17 cellular contexts compared by ENCODE assay signal in genomic region chr10:5517546-5517945, GRCh38. TPM values are rescaled to one million over a fixed set of nuclear protein-coding genes. Genes with fewer than 3 reads are reported as not detected.
DNase-seq lines count a peak whose midpoint lies in the region; ATAC-seq, FAIRE-seq and TF ChIP-seq lines count a peak whose summit lies in the region.
"Had no signal": no experiment of that assay in that cellular context is flagged by ENCODE, and none has a peak within 500 bp of the region (broad histone marks: within the 10 kb centered on the region; RNA-seq: fewer than 3 reads in every experiment).

No MANE protein-coding gene starts in this region.

- H3K9me3 ChIP-seq in gastroesophageal sphincter (no peaks in the 10 kb centered on the region), mucosa of descending colon (no peaks in the 10 kb centered on the region), transverse colon (no peaks in the 10 kb centered on the region)

- TF ChIP-seq POLR2A in gastroesophageal sphincter (IDR thresholded peaks at IDR 0.05) (no peak), transverse colon (IDR thresholded peaks at IDR 0.05) (no peak)

- H3K36me3 ChIP-seq in gastroesophageal sphincter: no peaks in the 10 kb centered on the region
- H3K36me3 ChIP-seq in mucosa of descending colon (ENCODE audit: low read depth): no peaks in the 10 kb centered on the region
- H3K36me3 ChIP-seq in transverse colon: no peaks in the 10 kb centered on the region

- 33 to 44% methylated on average over 5 of the region's 5 CpGs for WGBS in gastroesophageal sphincter (ENCODE audit: low coverage in 1 of 2), 2 donors
- 26 to 36% methylated on average over 5 of the region's 5 CpGs for WGBS in transverse colon (ENCODE audit: low coverage in 1 of 2), 2 donors

- TF ChIP-seq CTCF in gastroesophageal sphincter (IDR thresholded peaks at IDR 0.05) (no peak), mucosa of descending colon (IDR thresholded peaks at IDR 0.05) (no peak), transverse colon (IDR thresholded peaks at IDR 0.05) (no peak)

- in situ Hi-C loops in transverse colon (cut with MboI; ENCODE audit: low pct_ligation_motif_present in 1 of 4, low pct_unique_long_range_greater_than_20kb in 1 of 4, low sequenced_read_pairs in 3 of 4): no loop called here

- peaks cover 0 to 15% (median 0%) of the 10 kb centered on the region in 3 donors for H3K4me1 ChIP-seq in gastroesophageal sphincter
- H3K4me1 ChIP-seq in mucosa of descending colon (ENCODE audit: low read depth): peaks cover 18% of the 10 kb centered on the region
- H3K4me1 ChIP-seq in transverse colon: peaks cover 0 to 27% (median 26%) of the 10 kb centered on the region in 4 donors

- no peaks in the 10 kb centered on the region for H3K27me3 ChIP-seq in gastroesophageal sphincter
- no peaks in the 10 kb centered on the region for H3K27me3 ChIP-seq in transverse colon

- peak; percentile 34 for FAIRE-seq in G401.6 (lab: Jason Lieb, UNC)
- FAIRE-seq: GM12891 had no signal

- DNase-seq in mucosa of descending colon: no peak
- no peak for DNase-seq in transverse colon
- DNase-seq in NCI-H2227 treated with DMSO at 0.1 percent for 48 hours (lab: John Stamatoyannopoulos, UW): no peak
- no peak for DNase-seq in NCI-H1092 (lab: John Stamatoyannopoulos, UW)
- DNase-seq: C1 segment of cervical spinal cord, HCEC 1CT, HFFc6, IMR-90 had no signal

- intact Hi-C loops in mucosa of descending colon (cut with DNase I, micrococcal nuclease) (no loop called here), transverse colon (cut with DNase I; ENCODE audit: low total_unique reads) (no loop called here)

- H3K4me3 ChIP-seq in gastroesophageal sphincter: no peak overlapping the region
- no peak overlapping the region for H3K4me3 ChIP-seq in mucosa of descending colon
- H3K4me3 ChIP-seq in transverse colon: no peak overlapping the region

- TF ChIP-seq EP300 in gastroesophageal sphincter (IDR thresholded peaks at IDR 0.05) (no peak), transverse colon (IDR thresholded peaks at IDR 0.05; ENCODE audit: low read depth) (no peak)

- H3K27ac ChIP-seq in gastroesophageal sphincter: peak overlapping the region in 3 of 4 donors; percentile 37 to 46 (median 45)
- peak overlapping the region; percentile 44 to 74 (median 70) for H3K27ac ChIP-seq in transverse colon

- ATAC-seq in gastroesophageal sphincter: no peak
- ATAC-seq in mucosa of descending colon: peak; percentile 42
- ATAC-seq in GM21515 (IDR thresholded peaks at IDR 0.05; ENCODE audit: unreplicated experiment): no peak

RNA-seq across cellular contexts. Expression of gene CALML3, which starts 7.2 kb away (rescaled TPM):
- 10 to 100 TPM in 1 of 4 donors, 1 to 10 TPM in 1, under 1 TPM in 1, not detected in 1; 0.13 to 19.4 (median 1.9) TPM for total RNA-seq in gastroesophageal sphincter
- total RNA-seq in mucosa of descending colon: under 1 TPM in 2 of 3 donors, not detected in 1; 0.09 to 0.17 TPM
- total RNA-seq in transverse colon: not detected
- total RNA-seq: A172; B cell; CD4-positive, alpha-beta T cell; G401; H4; HFFc6; IMR-90 had no signal

RNA-seq across cellular contexts. Expression of gene CALML5, which starts 18.2 kb away (rescaled TPM):
- total RNA-seq in gastroesophageal sphincter: not detected
- total RNA-seq in mucosa of descending colon: not detected
- not detected for total RNA-seq in transverse colon
- total RNA-seq: A172; B cell; CD4-positive, alpha-beta T cell; G401; H4; HFFc6; IMR-90 had no signal
